In the genomic region with DNA sequence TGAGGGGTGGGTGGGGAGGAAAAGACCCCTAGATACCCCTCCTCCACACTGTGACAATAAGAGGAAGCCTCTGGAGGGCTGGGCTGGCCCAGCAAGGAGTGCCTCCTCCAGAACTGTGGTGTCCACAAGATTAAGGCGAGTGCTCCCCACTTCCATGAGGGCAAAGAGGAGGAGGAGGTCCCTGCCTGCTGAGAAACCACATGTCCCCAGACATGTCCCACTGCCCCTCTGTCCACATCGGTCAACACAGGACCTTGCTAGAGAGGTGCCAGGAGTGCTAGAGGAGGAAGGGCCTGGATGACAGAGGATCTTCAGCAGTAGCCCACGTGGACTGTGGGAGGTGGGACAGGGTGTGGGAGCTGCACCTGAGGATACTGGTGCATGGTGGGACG, we compare ENCODE assay signal across 25 cellular contexts. TPM values are rescaled to one million over a fixed set of nuclear protein-coding genes. Genes with fewer than 3 reads are reported as not detected.
A peak's percentile ranks its signal among the peaks of the same experiment; 100 is the strongest.
DNase-seq lines count a peak whose midpoint lies in the region; ATAC-seq and TF ChIP-seq lines count a peak whose summit lies in the region.
"Had no signal": no experiment of that assay in that cellular context is flagged by ENCODE, and none has a peak within 500 bp of the region (broad histone marks: within the 10 kb centered on the region; RNA-seq: fewer than 3 reads in every experiment).

No MANE protein-coding gene starts in this region.

- H3K27me3 Mint-ChIP-seq in activated T-cell treated with anti-CD3 and anti-CD28 coated beads, Interleukin-2, amount 50 U/mL, for 24 hours, result peaks cover 55% of the 10 kb centered on the region
- H3K27me3 Mint-ChIP-seq in activated T-cell treated with anti-CD3 and anti-CD28 coated beads, Interleukin-2, amount 50 U/mL, for 72 hours (ENCODE audit: low read depth), result peaks cover 65% of the 10 kb centered on the region

- peaks cover 16% of the 10 kb centered on the region for H3K4me1 Mint-ChIP-seq in activated T-cell treated with anti-CD3 and anti-CD28 coated beads, Interleukin-2, amount 50 U/mL, for 24 hours (ENCODE audit: low read depth)
- H3K4me1 Mint-ChIP-seq in activated T-cell treated with anti-CD3 and anti-CD28 coated beads, Interleukin-2, amount 50 U/mL, for 72 hours (ENCODE audit: low read depth), result peaks cover 24% of the 10 kb centered on the region

- H3K36me3 Mint-ChIP-seq in activated T-cell treated with anti-CD3 and anti-CD28 coated beads, Interleukin-2, amount 50 U/mL, for 24 hours (ENCODE audit: low read depth), result no peaks in the 10 kb centered on the region
- no peaks in the 10 kb centered on the region for H3K36me3 Mint-ChIP-seq in activated T-cell treated with anti-CD3 and anti-CD28 coated beads, Interleukin-2, amount 50 U/mL, for 72 hours (ENCODE audit: insufficient read depth in 2 of 2)
- H3K36me3 Mint-ChIP-seq: CD4-positive, alpha-beta memory T cell had no signal

- intact Hi-C loops in posterior vena cava (cut with DNase I), result no loop called here
- intact Hi-C loops in aorta (cut with DNase I), result loop anchor here in 1 of 2 donors (10.0 kb wide), 1 partner anchor 355 kb away; a partner anchor contains a TSS

- no peaks in the 10 kb centered on the region for H3K9me3 ChIP-seq in aorta (ENCODE audit: control insufficient read depth, low read length)
- H3K9me3 ChIP-seq: A549, HAP-1 had no signal

- H3K4me3 Mint-ChIP-seq in activated T-cell treated with anti-CD3 and anti-CD28 coated beads, Interleukin-2, amount 50 U/mL, for 24 hours, result no peak overlapping the region
- no peak overlapping the region for H3K4me3 Mint-ChIP-seq in activated T-cell treated with anti-CD3 and anti-CD28 coated beads, Interleukin-2, amount 50 U/mL, for 72 hours
- H3K4me3 Mint-ChIP-seq: HFFc6 had no signal

- in situ Hi-C loops in GM13976 (cut with MboI; ENCODE audit: low sequenced_read_pairs, unreplicated experiment), result no loop called here

- DNase-seq in activated T-cell treated with anti-CD3 and anti-CD28 coated beads, Interleukin-2, amount 50 U/mL, for 24 hours, result peak; percentile 8
- DNase-seq in activated T-cell treated with anti-CD3 and anti-CD28 coated beads, Interleukin-2, amount 50 U/mL, for 72 hours, result no peak
- DNase-seq in islet precursor cell (peak; percentile 30), posterior vena cava (ENCODE audit: low spot score) (peak; percentile 50), aorta (peak; percentile 14 to 41), GM13976 (ENCODE audit: low spot score) (no peak)
- DNase-seq: C1 segment of cervical spinal cord; CD4-positive, alpha-beta memory T cell; COR-L47; DMS53; GOT3; HFFc6; KBM-7; NCI-H1105 treated with DMSO at 0.1 percent for 48 hours; NCI-H146; NCI-H1930; NCI-H2107; NCI-H524 treated with DMSO at 0.1 percent for 48 hours; NCI-H774; PC-3 had no signal

- no peaks in the 10 kb centered on the region for H3K4me1 ChIP-seq in aorta (ENCODE audit: control insufficient read depth in 1 of 2, insufficient read depth in 2 of 2, low read length in 2 of 2)
- H3K4me1 ChIP-seq: HAP-1 had no signal

- no peak overlapping the region for H3K27ac ChIP-seq in aorta (ENCODE audit: low read depth in 1 of 2, low read length in 2 of 2)
- H3K27ac ChIP-seq: A549 had no signal

- H3K27ac Mint-ChIP-seq in activated T-cell treated with anti-CD3 and anti-CD28 coated beads, Interleukin-2, amount 50 U/mL, for 24 hours, result no peak overlapping the region
- H3K27ac Mint-ChIP-seq in activated T-cell treated with anti-CD3 and anti-CD28 coated beads, Interleukin-2, amount 50 U/mL, for 72 hours, result no peak overlapping the region
- H3K27ac Mint-ChIP-seq: CD4-positive, alpha-beta memory T cell; HFFc6 had no signal

- TF ChIP-seq CTCF in GM13976 (IDR thresholded peaks at IDR 0.05; ENCODE audit: borderline replicate concordance, control extremely low read depth, extremely low read depth, insufficient read depth, missing control alignments), result no peak

- no peak for ATAC-seq in activated T-cell treated with anti-CD3 and anti-CD28 coated beads, Interleukin-2, amount 50 U/mL, for 72 hours (replicated peaks in 1 of 2)
- ATAC-seq in aorta (ENCODE audit: low FRiP score) (no peak), GM21786 (IDR thresholded peaks at IDR 0.05; ENCODE audit: unreplicated experiment) (no peak)
- ATAC-seq: A549, PC-3 had no signal

- no peaks in the 10 kb centered on the region for H3K36me3 ChIP-seq in aorta (ENCODE audit: control insufficient read depth in 1 of 2, insufficient read depth in 2 of 2, low read length in 1 of 2)
- H3K36me3 ChIP-seq: HAP-1 had no signal

- H3K9me3 Mint-ChIP-seq in activated T-cell treated with anti-CD3 and anti-CD28 coated beads, Interleukin-2, amount 50 U/mL, for 24 hours, result no peaks in the 10 kb centered on the region
- H3K9me3 Mint-ChIP-seq in activated T-cell treated with anti-CD3 and anti-CD28 coated beads, Interleukin-2, amount 50 U/mL, for 72 hours, result no peaks in the 10 kb centered on the region
- H3K9me3 Mint-ChIP-seq: CD4-positive, alpha-beta memory T cell; HFFc6 had no signal

- no peak overlapping the region for H3K4me3 ChIP-seq in aorta (ENCODE audit: low read length in 2 of 2)
- H3K4me3 ChIP-seq: A549, HAP-1 had no signal

- H3K27me3 ChIP-seq in aorta (ENCODE audit: control insufficient read depth in 1 of 2, insufficient read depth in 2 of 2, low read length in 1 of 2), result no peaks in the 10 kb centered on the region

- 93 to 96% methylated on average over 4 of the region's 4 CpGs for WGBS in aorta, 2 donors

RNA-seq across cellular contexts. Expression of a gene that starts 3.1 kb away (rescaled TPM):
- not detected for total RNA-seq in activated T-cell treated with anti-CD3 and anti-CD28 coated beads, Interleukin-2, amount 50 U/mL, for 72 hours
- total RNA-seq in posterior vena cava (under 1 TPM in 1 of 2 donors, not detected in 1; 0.74 TPM), aorta (under 1 TPM in 1 of 2 donors, not detected in 1; 0.99 TPM)
- polyA plus RNA-seq in aorta, result under 1 TPM in 1 of 2 donors, not detected in 1; 0.64 TPM
- total RNA-seq: CD4-positive, alpha-beta memory T cell; G401 had no signal
- polyA plus RNA-seq: CD4-positive, alpha-beta memory T cell had no signal

RNA-seq across cellular contexts. Expression of a gene that starts 21.9 kb away (rescaled TPM):
- total RNA-seq in activated T-cell treated with anti-CD3 and anti-CD28 coated beads, Interleukin-2, amount 50 U/mL, for 72 hours, result not detected
- total RNA-seq in posterior vena cava, result 1 to 10 TPM in 1 of 2 donors, not detected in 1; 1.6 TPM
- under 1 TPM; 0.18 to 0.65 TPM for total RNA-seq in aorta
- 1 to 10 TPM in 1 of 2 donors, not detected in 1; 1.7 TPM for polyA plus RNA-seq in aorta
- total RNA-seq: CD4-positive, alpha-beta memory T cell; G401 had no signal
- polyA plus RNA-seq: CD4-positive, alpha-beta memory T cell had no signal

RNA-seq across cellular contexts. Expression of a gene that starts 22.0 kb away (rescaled TPM):
- total RNA-seq in activated T-cell treated with anti-CD3 and anti-CD28 coated beads, Interleukin-2, amount 50 U/mL, for 72 hours, result 1 to 10 TPM in 1 of 2 donors, under 1 TPM in 1; 1.00 to 1.5 TPM
- under 1 TPM; 0.43 to 0.51 TPM for total RNA-seq in posterior vena cava
- total RNA-seq in aorta, result under 1 TPM; 0.66 to 0.68 TPM
- under 1 TPM in 1 of 2 donors, not detected in 1; 0.36 TPM for polyA plus RNA-seq in aorta
- total RNA-seq: CD4-positive, alpha-beta memory T cell had no signal

RNA-seq across cellular contexts. Expression of a gene that starts 43.9 kb away (rescaled TPM):
- 10 to 100 TPM in 1 of 2 donors, 1 to 10 TPM in 1; 9.4 to 12.4 TPM for total RNA-seq in activated T-cell treated with anti-CD3 and anti-CD28 coated beads, Interleukin-2, amount 50 U/mL, for 72 hours
- under 1 TPM in 1 of 2 donors, not detected in 1; 0.19 TPM for total RNA-seq in posterior vena cava
- total RNA-seq in aorta, result under 1 TPM in 1 of 2 donors, not detected in 1; 0.13 TPM
- under 1 TPM in 1 of 2 donors, not detected in 1; 0.38 TPM for polyA plus RNA-seq in aorta
- total RNA-seq: CD4-positive, alpha-beta memory T cell; G401; MCF 10A had no signal
- polyA plus RNA-seq: CD4-positive, alpha-beta memory T cell had no signal

RNA-seq across cellular contexts. Expression of a gene that starts 55.7 kb away (rescaled TPM):
- 10 to 100 TPM in 1 of 2 donors, 1 to 10 TPM in 1; 6.0 to 10.6 TPM for total RNA-seq in activated T-cell treated with anti-CD3 and anti-CD28 coated beads, Interleukin-2, amount 50 U/mL, for 72 hours
- total RNA-seq in posterior vena cava (10 to 100 TPM; 20.0 to 26.3 TPM), aorta (10 to 100 TPM; 24.4 to 35.3 TPM)
- 10 to 100 TPM in 1 of 2 donors, under 1 TPM in 1; 0.63 to 13.3 TPM for polyA plus RNA-seq in aorta

Comparison
In these comparisons a context has a peak if more than half of its experiments do, and no peak if none do; other contexts are left out.
1. DNase-seq: peak in activated T-cell treated with anti-CD3 and anti-CD28 coated beads, Interleukin-2, amount 50 U/mL, for 24 hours (single experiment), islet precursor cell (single experiment), posterior vena cava (single experiment) and aorta (2 of 2); none in activated T-cell treated with anti-CD3 and anti-CD28 coated beads, Interleukin-2, amount 50 U/mL, for 72 hours (0 of 2) and GM13976 (single experiment).